13 cellular contexts compared by ENCODE assay signal in the genomic region with DNA sequence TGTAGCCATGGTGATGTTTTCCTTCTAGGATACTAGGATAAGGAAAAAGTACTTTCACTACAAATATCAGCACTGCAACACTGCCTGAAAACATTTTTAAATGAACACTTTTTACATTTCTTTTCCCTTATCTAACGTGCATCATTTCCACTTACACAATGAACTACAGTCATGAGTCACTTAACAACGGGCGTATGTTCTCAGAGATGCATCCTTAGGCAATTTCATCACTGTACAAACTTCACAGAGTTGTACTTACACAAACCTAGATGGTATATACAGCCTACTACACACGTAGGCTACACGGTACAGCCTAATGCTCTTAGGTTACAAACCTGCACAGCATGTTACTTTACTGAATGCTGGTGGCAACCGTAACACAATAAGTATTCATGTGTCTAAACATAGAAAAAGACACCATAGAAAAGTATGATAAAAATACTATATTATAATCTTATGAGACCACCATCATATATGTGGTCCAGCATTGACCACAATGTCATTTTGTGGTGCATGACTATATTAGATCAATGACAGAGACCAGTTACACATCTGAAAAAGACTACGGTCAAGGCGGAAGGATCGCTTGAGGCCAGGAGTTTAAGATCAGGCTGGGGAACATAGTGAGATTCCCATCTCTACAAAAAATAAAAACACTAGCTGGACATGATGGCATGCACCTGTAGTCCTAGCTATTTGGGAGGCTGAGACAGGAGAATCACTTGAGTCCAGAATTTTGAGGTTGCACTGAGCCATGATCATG. TPM values are rescaled to one million over a fixed set of nuclear protein-coding genes. Genes with fewer than 3 reads are reported as not detected.
DNase-seq lines count a peak whose midpoint lies in the region; ATAC-seq, FAIRE-seq and TF ChIP-seq lines count a peak whose summit lies in the region.
"Had no signal": no experiment of that assay in that cellular context is flagged by ENCODE, and none has a peak within 500 bp of the region (broad histone marks: within the 10 kb centered on the region; RNA-seq: fewer than 3 reads in every experiment).

No MANE protein-coding gene starts in this region.

- POLR2A ChIA-PET in activated CD4-positive, alpha-beta T cell treated with anti-CD3 and anti-CD28 coated beads, Interleukin-2, amount 10 ng/mL, durations not matched to agents 7 days and 5 days (lab: Charles Lee), result no interaction called here
- POLR2A ChIA-PET in T-cell (lab: Charles Lee), result no interaction called here

- no peaks in the 10 kb centered on the region for H3K27me3 ChIP-seq in RWPE2 (ENCODE audit: insufficient read depth, poor library complexity, severe bottlenecking)
- H3K27me3 ChIP-seq in psoas muscle (ENCODE audit: insufficient read depth in 3 of 3, low read length in 2 of 3), result no peaks in the 10 kb centered on the region
- H3K27me3 ChIP-seq: sigmoid colon had no signal

- no peak for TF ChIP-seq POLR2A in erythroblast (IDR thresholded peaks at IDR 0.05; ENCODE audit: low read length)

- H3K27ac ChIP-seq in RWPE2 (ENCODE audit: poor library complexity, severe bottlenecking) (peak overlapping the region; percentile 86), psoas muscle (no peak overlapping the region)
- H3K27ac ChIP-seq: sigmoid colon, SK-N-MC had no signal

- H3K36me3 ChIP-seq in RWPE2 (ENCODE audit: low read depth), result peaks cover 51% of the 10 kb centered on the region
- H3K36me3 ChIP-seq in psoas muscle (ENCODE audit: insufficient read depth in 1 of 2, low read depth in 1 of 2), result peaks cover 0 to 35% of the 10 kb centered on the region in 2 donors

- H3K36me3 Mint-ChIP-seq in activated CD4-positive, alpha-beta T cell treated with anti-CD3 and anti-CD28 coated beads, Interleukin-2, amount 10 ng/mL, durations not matched to agents 24 days and 14 days (ENCODE audit: low read depth), result peaks cover 24% of the 10 kb centered on the region
- H3K36me3 Mint-ChIP-seq in activated CD4-positive, alpha-beta T cell treated with anti-CD3 and anti-CD28 coated beads, Interleukin-2, amount 10 ng/mL, durations not matched to agents 7 days and 5 days (ENCODE audit: low read depth), result peaks cover 24% of the 10 kb centered on the region
- peaks cover 19% of the 10 kb centered on the region for H3K36me3 Mint-ChIP-seq in T-cell

- no peaks in the 10 kb centered on the region for H3K9me3 Mint-ChIP-seq in activated CD4-positive, alpha-beta T cell treated with anti-CD3 and anti-CD28 coated beads, Interleukin-2, amount 10 ng/mL, durations not matched to agents 24 days and 14 days
- H3K9me3 Mint-ChIP-seq in activated CD4-positive, alpha-beta T cell treated with anti-CD3 and anti-CD28 coated beads, Interleukin-2, amount 10 ng/mL, durations not matched to agents 7 days and 5 days, result no peaks in the 10 kb centered on the region
- H3K9me3 Mint-ChIP-seq in T-cell, result no peaks in the 10 kb centered on the region

- peaks cover 28% of the 10 kb centered on the region for H3K4me1 ChIP-seq in RWPE2 (ENCODE audit: insufficient read depth, poor library complexity, severe bottlenecking)
- peaks cover 14% of the 10 kb centered on the region for H3K4me1 ChIP-seq in psoas muscle

- peaks cover 16% of the 10 kb centered on the region for H3K4me1 Mint-ChIP-seq in activated CD4-positive, alpha-beta T cell treated with anti-CD3 and anti-CD28 coated beads, Interleukin-2, amount 10 ng/mL, durations not matched to agents 24 days and 14 days
- peaks cover 7% of the 10 kb centered on the region for H3K4me1 Mint-ChIP-seq in activated CD4-positive, alpha-beta T cell treated with anti-CD3 and anti-CD28 coated beads, Interleukin-2, amount 10 ng/mL, durations not matched to agents 7 days and 5 days
- H3K4me1 Mint-ChIP-seq in T-cell, result peaks cover 20 to 30% (median 28%) of the 10 kb centered on the region in 3 donors

- no peaks in the 10 kb centered on the region for H3K27me3 Mint-ChIP-seq in activated CD4-positive, alpha-beta T cell treated with anti-CD3 and anti-CD28 coated beads, Interleukin-2, amount 10 ng/mL, durations not matched to agents 24 days and 14 days
- H3K27me3 Mint-ChIP-seq in activated CD4-positive, alpha-beta T cell treated with anti-CD3 and anti-CD28 coated beads, Interleukin-2, amount 10 ng/mL, durations not matched to agents 7 days and 5 days, result no peaks in the 10 kb centered on the region
- H3K27me3 Mint-ChIP-seq in T-cell, result no peaks in the 10 kb centered on the region

- H3K9me3 ChIP-seq in RWPE2 (ENCODE audit: severe bottlenecking), result no peaks in the 10 kb centered on the region
- no peaks in the 10 kb centered on the region for H3K9me3 ChIP-seq in psoas muscle
- H3K9me3 ChIP-seq: sigmoid colon had no signal

- ATAC-seq in RWPE2 (ENCODE audit: low read depth) (peak; percentile 89), psoas muscle (peak in 3 of 4 donors; percentile 40 to 69 (median 47)), T-cell (replicated peaks in 1 of 4) (no peak)

- DNase-seq in activated CD4-positive, alpha-beta T cell treated with anti-CD3 and anti-CD28 coated beads, Interleukin-2, amount 10 ng/mL, durations not matched to agents 24 days and 14 days, result no peak
- DNase-seq in activated CD4-positive, alpha-beta T cell treated with anti-CD3 and anti-CD28 coated beads, Interleukin-2, amount 10 ng/mL, durations not matched to agents 7 days and 5 days, result no peak
- DNase-seq in RWPE2 (ENCODE audit: low spot score), result no peak
- DNase-seq in erythroblast (lab: John Stamatoyannopoulos, UW), result peak; percentile 10 to 20
- no peak for DNase-seq in psoas muscle
- no peak for DNase-seq in T-cell
- DNase-seq in HTR-8/SVneo (ENCODE audit: insufficient read length, low spot score), result no peak
- no peak for DNase-seq in NCI-H2227 (lab: John Stamatoyannopoulos, UW; ENCODE audit: unreplicated experiment)
- DNase-seq: left cardiac atrium, NCI-H2107, sigmoid colon had no signal

- intact Hi-C loops in activated CD4-positive, alpha-beta T cell treated with anti-CD3 and anti-CD28 coated beads, Interleukin-2, amount 10 ng/mL, durations not matched to agents 24 days and 14 days (cut with micrococcal nuclease), result loop anchor here (2.0 kb wide), 1 partner anchor 38 kb away; no protein-coding TSS in a partner anchor
- intact Hi-C loops in psoas muscle (cut with DNase I), result no loop called here

- no peak for FAIRE-seq in HTR-8/SVneo (lab: Jason Lieb, UNC)
- FAIRE-seq: A204.1 had no signal

- WGBS in psoas muscle, 3 donors, result 82 to 91% (median 91%) methylated on average over 9 of the region's 9 CpGs

- no peak overlapping the region for H3K4me3 ChIP-seq in RWPE2 (ENCODE audit: severe bottlenecking)
- H3K4me3 ChIP-seq in psoas muscle, result no peak overlapping the region
- H3K4me3 ChIP-seq: sigmoid colon, SK-N-MC had no signal

- CTCF ChIA-PET in activated CD4-positive, alpha-beta T cell treated with anti-CD3 and anti-CD28 coated beads, Interleukin-2, amount 10 ng/mL, durations not matched to agents 7 days and 5 days (lab: Charles Lee), result interaction anchor here (0.6 kb wide), 1 partner anchor 38 kb away, joined by 3 read pairs; no protein-coding TSS in a partner anchor
- CTCF ChIA-PET in T-cell (lab: Charles Lee), result no interaction called here

- H3K4me3 Mint-ChIP-seq in activated CD4-positive, alpha-beta T cell treated with anti-CD3 and anti-CD28 coated beads, Interleukin-2, amount 10 ng/mL, durations not matched to agents 24 days and 14 days, result no peak overlapping the region
- no peak overlapping the region for H3K4me3 Mint-ChIP-seq in activated CD4-positive, alpha-beta T cell treated with anti-CD3 and anti-CD28 coated beads, Interleukin-2, amount 10 ng/mL, durations not matched to agents 7 days and 5 days
- H3K4me3 Mint-ChIP-seq in T-cell, result no peak overlapping the region

- no peak for TF ChIP-seq CTCF in RWPE2 (IDR thresholded peaks at IDR 0.05; ENCODE audit: poor library complexity, severe bottlenecking)
- no peak for TF ChIP-seq CTCF in psoas muscle (IDR thresholded peaks at IDR 0.05)

- peak overlapping the region; percentile 66 for H3K27ac Mint-ChIP-seq in activated CD4-positive, alpha-beta T cell treated with anti-CD3 and anti-CD28 coated beads, Interleukin-2, amount 10 ng/mL, durations not matched to agents 24 days and 14 days
- H3K27ac Mint-ChIP-seq in activated CD4-positive, alpha-beta T cell treated with anti-CD3 and anti-CD28 coated beads, Interleukin-2, amount 10 ng/mL, durations not matched to agents 7 days and 5 days, result no peak overlapping the region
- no peak overlapping the region for H3K27ac Mint-ChIP-seq in T-cell

RNA-seq across cellular contexts. Expression of gene WDR33, which starts 39.8 kb away (rescaled TPM):
- 76.7 and 79.5 TPM in 2 replicates for total RNA-seq in activated CD4-positive, alpha-beta T cell treated with anti-CD3 and anti-CD28 coated beads, Interleukin-2, amount 10 ng/mL, durations not matched to agents 24 days and 14 days
- total RNA-seq in activated CD4-positive, alpha-beta T cell treated with anti-CD3 and anti-CD28 coated beads, Interleukin-2, amount 10 ng/mL, durations not matched to agents 7 days and 5 days, result 10 to 100 TPM; 58.7 to 69.0 TPM
- 10 to 100 TPM; 32.7 to 38.9 (median 34.9) TPM for total RNA-seq in psoas muscle
- 10 to 100 TPM; 11.2 to 18.5 (median 13.9) TPM for polyA plus RNA-seq in psoas muscle
- 10 to 100 TPM; 54.5 to 79.8 (median 76.2) TPM for total RNA-seq in T-cell

Comparison
In these comparisons a context has a peak if more than half of its experiments do, and no peak if none do; other contexts are left out.
1. DNase-seq: peak in erythroblast (2 of 2); none in activated CD4-positive, alpha-beta T cell treated with anti-CD3 and anti-CD28 coated beads, Interleukin-2, amount 10 ng/mL, durations not matched to agents 24 days and 14 days (single experiment), activated CD4-positive, alpha-beta T cell treated with anti-CD3 and anti-CD28 coated beads, Interleukin-2, amount 10 ng/mL, durations not matched to agents 7 days and 5 days (single experiment), RWPE2 (single experiment), psoas muscle (0 of 2), T-cell (0 of 34), HTR-8/SVneo (single experiment) and NCI-H2227 (single experiment).
2. ATAC-seq: peak in RWPE2 (single experiment) and psoas muscle (3 of 4); none in T-cell (0 of 4).